1 cellular context compared by ENCODE assay signal in the genomic region with DNA sequence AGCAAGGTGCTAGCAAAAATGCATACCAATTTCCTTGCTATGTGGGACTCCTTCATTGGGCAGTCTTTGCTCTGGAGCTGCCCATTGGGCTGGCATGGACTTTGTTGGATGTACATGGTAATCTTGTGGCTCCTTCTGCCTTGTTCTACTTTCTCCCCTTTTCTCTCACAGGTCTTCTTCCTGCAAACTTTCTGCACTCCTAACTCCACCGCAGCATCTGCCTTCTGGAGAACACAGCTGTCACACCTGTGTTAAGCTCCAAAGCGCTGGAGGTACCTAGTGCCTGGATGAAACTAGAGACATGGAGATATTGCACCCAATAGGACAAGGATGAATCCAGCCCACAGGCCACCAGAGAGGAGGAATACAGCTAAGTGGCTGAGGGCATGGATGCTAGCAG.
TF ChIP-seq lines count a peak whose summit lies in the region.

No MANE protein-coding gene starts in this region.

TF ChIP-seq in WTC11, 78 proteins besides CTCF, POLR2A, EP300 and RAD21 (continued from another document):
- TF ChIP-seq, protein P1, sequence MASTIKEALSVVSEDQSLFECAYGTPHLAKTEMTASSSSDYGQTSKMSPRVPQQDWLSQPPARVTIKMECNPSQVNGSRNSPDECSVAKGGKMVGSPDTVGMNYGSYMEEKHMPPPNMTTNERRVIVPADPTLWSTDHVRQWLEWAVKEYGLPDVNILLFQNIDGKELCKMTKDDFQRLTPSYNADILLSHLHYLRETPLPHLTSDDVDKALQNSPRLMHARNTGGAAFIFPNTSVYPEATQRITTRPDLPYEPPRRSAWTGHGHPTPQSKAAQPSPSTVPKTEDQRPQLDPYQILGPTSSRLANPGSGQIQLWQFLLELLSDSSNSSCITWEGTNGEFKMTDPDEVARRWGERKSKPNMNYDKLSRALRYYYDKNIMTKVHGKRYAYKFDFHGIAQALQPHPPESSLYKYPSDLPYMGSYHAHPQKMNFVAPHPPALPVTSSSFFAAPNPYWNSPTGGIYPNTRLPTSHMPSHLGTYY (CRISPR knock-in tag; IDR thresholded peaks at IDR 0.05) = no peak
- no peak for TF ChIP-seq JAZF1 (CRISPR knock-in tag; IDR thresholded peaks at IDR 0.05)
- TF ChIP-seq KAT7 (CRISPR knock-in tag; IDR thresholded peaks at IDR 0.05; ENCODE audit: borderline replicate concordance) = no peak
- no peak for TF ChIP-seq GRHL2 (CRISPR knock-in tag; IDR thresholded peaks at IDR 0.05; ENCODE audit: insufficient replicate concordance, severe bottlenecking)
TF ChIP-seq in WTC11: peak in this region for 0.
